In genomic region chr19:58079792-58080191, GRCh38 we compare ENCODE assay signal across 10 cellular contexts. TPM values are rescaled to one million over a fixed set of nuclear protein-coding genes. Genes with fewer than 3 reads are reported as not detected.
"Had no signal": no experiment of that assay in that cellular context is flagged by ENCODE, and none has a peak within 500 bp of the region (broad histone marks: within the 10 kb centered on the region; RNA-seq: fewer than 3 reads in every experiment).

No MANE protein-coding gene starts in this region.

- H3K27ac ChIP-seq: HL-60 had no signal

- H3K4me3 Mint-ChIP-seq: IgD-negative memory B cell had no signal

- FAIRE-seq: HepG2, HTR-8/SVneo, K562 had no signal

- ATAC-seq: HepG2, K562 had no signal

- H3K27me3 Mint-ChIP-seq: IgD-negative memory B cell had no signal

- DNase-seq: IMR-90, KBM-7, KG1 had no signal

- H3K4me3 ChIP-seq: K562 had no signal

RNA-seq across cellular contexts. Expression of gene ZSCAN18, which starts 18.2 kb away (rescaled TPM):
- total RNA-seq: HepG2, HT-29 had no signal
- polyA plus RNA-seq: HepG2 had no signal

RNA-seq across cellular contexts. Expression of gene ZNF135, which starts 20.7 kb away (rescaled TPM):
- total RNA-seq: HepG2, HT-29, HT1080, K562 had no signal
- polyA plus RNA-seq: HepG2, K562 had no signal

RNA-seq across cellular contexts. Expression of gene ZSCAN1, which starts 46.0 kb away (rescaled TPM):
- total RNA-seq: HepG2, HT-29, HT1080, IMR-90, K562 had no signal
- polyA plus RNA-seq: HepG2, IgD-negative memory B cell, IMR-90, K562 had no signal
